Comparison of ENCODE assay signal across 14 cellular contexts in genomic region chr9:120933310-120934044, GRCh38. TPM values are rescaled to one million over a fixed set of nuclear protein-coding genes. Genes with fewer than 3 reads are reported as not detected.
DNase-seq lines count a peak whose midpoint lies in the region; ATAC-seq and TF ChIP-seq lines count a peak whose summit lies in the region.
"Had no signal": no experiment of that assay in that cellular context is flagged by ENCODE, and none has a peak within 500 bp of the region (broad histone marks: within the 10 kb centered on the region; RNA-seq: fewer than 3 reads in every experiment).

No MANE protein-coding gene starts in this region.

- no peaks in the 10 kb centered on the region for H4K20me1 ChIP-seq in OCI-LY1 (ENCODE audit: insufficient read depth, low read length)

- H3K4me3 ChIP-seq in OCI-LY1 (ENCODE audit: low read depth, low read length, poor library complexity, severe bottlenecking) (no peak overlapping the region), stomach (no peak overlapping the region), foreskin fibroblast (ENCODE audit: low read depth in 1 of 2, low read length in 2 of 2) (no peak overlapping the region), uterus (no peak overlapping the region)
- H3K4me3 ChIP-seq: gastrocnemius medialis had no signal

- peaks cover 87% of the 10 kb centered on the region for H3K4me1 ChIP-seq in OCI-LY1 (ENCODE audit: insufficient read depth, low read length, severe bottlenecking)
- peaks cover 50 to 89% (median 62%) of the 10 kb centered on the region in 4 donors for H3K4me1 ChIP-seq in stomach
- H3K4me1 ChIP-seq in uterus: peaks cover 12 to 15% of the 10 kb centered on the region in 2 donors

- no peaks in the 10 kb centered on the region for H3K27me3 Mint-ChIP-seq in activated CD8-positive, alpha-beta memory T cell treated with anti-CD3 and anti-CD28 coated beads, Interleukin-2, amount 10 ng/mL, durations not matched to agents 7 days and 5 days

- H3K27me3 ChIP-seq in OCI-LY1 (ENCODE audit: insufficient read depth, low read length) (no peaks in the 10 kb centered on the region), stomach (no peaks in the 10 kb centered on the region), uterus (no peaks in the 10 kb centered on the region)
- H3K27me3 ChIP-seq: gastrocnemius medialis had no signal

- ATAC-seq in activated CD8-positive, alpha-beta memory T cell treated with anti-CD3 and anti-CD28 coated beads, Interleukin-2, amount 10 ng/mL, durations not matched to agents 7 days and 5 days: no peak
- ATAC-seq in HG02852 (IDR thresholded peaks at IDR 0.05; ENCODE audit: unreplicated experiment): no peak
- ATAC-seq: gastrocnemius medialis, left colon had no signal

- H3K4me1 Mint-ChIP-seq in activated CD8-positive, alpha-beta memory T cell treated with anti-CD3 and anti-CD28 coated beads, Interleukin-2, amount 10 ng/mL, durations not matched to agents 7 days and 5 days: peaks cover 74% of the 10 kb centered on the region

- DNase-seq in activated CD8-positive, alpha-beta memory T cell treated with anti-CD3 and anti-CD28 coated beads, Interleukin-2, amount 10 ng/mL, durations not matched to agents 7 days and 5 days: no peak
- no peak for DNase-seq in activated CD8-positive, alpha-beta memory T cell treated with anti-CD3 and anti-CD28 coated beads for 24 hours
- DNase-seq in ecto neural progenitor cell (ENCODE audit: low spot score): peak; percentile 23
- no peak for DNase-seq in stomach
- DNase-seq in foreskin fibroblast: no peak
- DNase-seq in uterus: no peak
- DNase-seq: dermis blood vessel endothelial cell; gastrocnemius medialis; left colon; NCI-H345; nucleus accumbens; stimulated activated naive CD4-positive, alpha-beta T cell treated with Interleukin-2 at 50 U/mL for 16 hours had no signal

- intact Hi-C loops in stomach (cut with DNase I; ENCODE audit: low total_unique reads): loop anchor here (10.0 kb wide), 1 partner anchor 179 kb away; no protein-coding TSS in a partner anchor
- intact Hi-C loops in uterus (cut with DNase I; ENCODE audit: low total_unique reads): no loop called here

- no peaks in the 10 kb centered on the region for H3K9me3 ChIP-seq in OCI-LY1 (ENCODE audit: low read length)
- no peaks in the 10 kb centered on the region for H3K9me3 ChIP-seq in stomach
- H3K9me3 ChIP-seq in uterus: no peaks in the 10 kb centered on the region
- H3K9me3 ChIP-seq: gastrocnemius medialis had no signal

- H2AFZ ChIP-seq in OCI-LY1 (ENCODE audit: low read length): no peak overlapping the region

- TF ChIP-seq CTCF in OCI-LY1 (IDR thresholded peaks at IDR 0.05; ENCODE audit: low read length) (no peak), stomach (IDR thresholded peaks at IDR 0.05) (no peak), foreskin fibroblast (IDR thresholded peaks at IDR 0.05; ENCODE audit: low read depth, low read length) (no peak), uterus (IDR thresholded peaks at IDR 0.05) (no peak)

- TF ChIP-seq POLR2A in stomach (IDR thresholded peaks at IDR 0.05) (no peak), uterus (IDR thresholded peaks at IDR 0.05) (no peak)

- H3K9me3 Mint-ChIP-seq in activated CD8-positive, alpha-beta memory T cell treated with anti-CD3 and anti-CD28 coated beads, Interleukin-2, amount 10 ng/mL, durations not matched to agents 7 days and 5 days (ENCODE audit: low read depth): no peaks in the 10 kb centered on the region

- 81 to 89% (median 84%) methylated on average over 8 of the region's 8 CpGs for WGBS in stomach, 5 donors

- H3F3A ChIP-seq in OCI-LY1 (ENCODE audit: insufficient read depth, low read length): peaks cover 12% of the 10 kb centered on the region

- H3K79me2 ChIP-seq in OCI-LY1 (ENCODE audit: insufficient read depth, low read length): no peaks in the 10 kb centered on the region

- H3K4me2 ChIP-seq in OCI-LY1 (ENCODE audit: low read length): no peak overlapping the region

- H3K27ac Mint-ChIP-seq in activated CD8-positive, alpha-beta memory T cell treated with anti-CD3 and anti-CD28 coated beads, Interleukin-2, amount 10 ng/mL, durations not matched to agents 7 days and 5 days: peak overlapping the region; percentile 77

- H3K36me3 Mint-ChIP-seq in activated CD8-positive, alpha-beta memory T cell treated with anti-CD3 and anti-CD28 coated beads, Interleukin-2, amount 10 ng/mL, durations not matched to agents 7 days and 5 days: no peaks in the 10 kb centered on the region

- no peak overlapping the region for H3K4me3 Mint-ChIP-seq in activated CD8-positive, alpha-beta memory T cell treated with anti-CD3 and anti-CD28 coated beads, Interleukin-2, amount 10 ng/mL, durations not matched to agents 7 days and 5 days

- CTCF ChIA-PET in activated CD8-positive, alpha-beta memory T cell treated with anti-CD3 and anti-CD28 coated beads, Interleukin-2, amount 10 ng/mL, durations not matched to agents 7 days and 5 days (lab: Charles Lee): interaction anchor here (0.9 to 4.2 kb wide), 12 partner anchors 8 to 178 kb away, joined by 3 to 42 read pairs (median 5); partner anchors contain the start of gene FBXW2

- H3K36me3 ChIP-seq in OCI-LY1 (ENCODE audit: insufficient read depth, low read length) (no peaks in the 10 kb centered on the region), stomach (no peaks in the 10 kb centered on the region), uterus (no peaks in the 10 kb centered on the region)
- H3K36me3 ChIP-seq: gastrocnemius medialis had no signal

- no peaks in the 10 kb centered on the region for H3K9me2 ChIP-seq in OCI-LY1 (ENCODE audit: low read depth, low read length)

- H3K27ac ChIP-seq in OCI-LY1 (ENCODE audit: low read depth, low read length, poor library complexity, severe bottlenecking): peak overlapping the region; percentile 95
- peak overlapping the region in 4 of 5 donors; percentile 79 to 93 (median 86) for H3K27ac ChIP-seq in stomach
- H3K27ac ChIP-seq in uterus: peak overlapping the region in 1 of 2 donors; percentile 92
- H3K27ac ChIP-seq: gastrocnemius medialis had no signal

- H3K9ac ChIP-seq in OCI-LY1 (ENCODE audit: low read length): no peak overlapping the region

- no peak for TF ChIP-seq EP300 in stomach (IDR thresholded peaks at IDR 0.05)

RNA-seq across cellular contexts. Expression of gene TRAF1, which starts 6.9 kb away (rescaled TPM):
- 100 to 1,000 TPM in 1 of 2 experiments, 10 to 100 TPM in 1; 59.6 to 114 TPM for total RNA-seq in activated CD8-positive, alpha-beta memory T cell treated with anti-CD3 and anti-CD28 coated beads, Interleukin-2, amount 10 ng/mL, durations not matched to agents 7 days and 5 days
- total RNA-seq in stomach: 10 to 100 TPM in 1 of 5 donors, 1 to 10 TPM in 3, under 1 TPM in 1; 0.58 to 10.3 (median 2.8) TPM
- polyA plus RNA-seq in stomach: 1 to 10 TPM; 2.3 to 6.8 (median 3.7) TPM
- total RNA-seq in uterus: 1 to 10 TPM in 2 of 4 donors, under 1 TPM in 2; 0.51 to 8.7 (median 2.6) TPM

RNA-seq across cellular contexts. Expression of gene PHF19, which starts 56.5 kb away (rescaled TPM):
- 100 to 1,000 TPM; 246 to 254 TPM for total RNA-seq in activated CD8-positive, alpha-beta memory T cell treated with anti-CD3 and anti-CD28 coated beads, Interleukin-2, amount 10 ng/mL, durations not matched to agents 7 days and 5 days
- total RNA-seq in stomach (100 to 1,000 TPM in 1 of 5 donors, 10 to 100 TPM in 4; 13.3 to 251 (median 26.8) TPM), uterus (10 to 100 TPM; 12.6 to 76.3 (median 31.8) TPM)
- polyA plus RNA-seq in stomach: 10 to 100 TPM; 10.7 to 28.3 (median 27.6) TPM

Comparison
In these comparisons a context has a peak if more than half of its experiments do, and no peak if none do; other contexts are left out.
1. RNA of gene TRAF1, which starts 6.9 kb away (total RNA-seq): 59.6 to 114 TPM in activated CD8-positive, alpha-beta memory T cell treated with anti-CD3 and anti-CD28 coated beads, Interleukin-2, amount 10 ng/mL, durations not matched to agents 7 days and 5 days; 0.51 to 8.7 TPM in uterus and 0.58 to 10.3 TPM in stomach; every median in the first group is over 4 times any median in the second.